Comparison of ENCODE assay signal across 8 cellular contexts in genomic region chr9:90102292-90102901, GRCh38.
DNase-seq lines count a peak whose midpoint lies in the region; ATAC-seq and TF ChIP-seq lines count a peak whose summit lies in the region.

No MANE protein-coding gene starts in this region.

- H3K4me1 ChIP-seq in adipocyte (ENCODE audit: control insufficient read depth, insufficient read depth, low read length) (peaks cover 6% of the 10 kb centered on the region), heart right ventricle (peaks cover 2 to 32% (median 15%) of the 10 kb centered on the region in 9 donors)

- no peaks in the 10 kb centered on the region for H3K27me3 ChIP-seq in SU-DHL-6 (ENCODE audit: low read length)
- peaks cover 10% of the 10 kb centered on the region for H3K27me3 ChIP-seq in adipocyte (replicated peaks; ENCODE audit: control insufficient read depth, insufficient read depth, low read length)
- no peaks in the 10 kb centered on the region for H3K27me3 ChIP-seq in heart right ventricle

- H2AFZ ChIP-seq in SU-DHL-6 (ENCODE audit: low read depth, low read length, severe bottlenecking), result no peak overlapping the region

- DNase-seq in NCI-H1105 (lab: John Stamatoyannopoulos, UW) (peak; percentile 85), adipocyte (ENCODE audit: low read depth) (peak; percentile 64), heart right ventricle (peak; percentile 68 to 82), putamen (ENCODE audit: low spot score) (peak; percentile 60)

- H3K9ac ChIP-seq in SU-DHL-6 (ENCODE audit: low read length), result no peak overlapping the region
- no peak overlapping the region for H3K9ac ChIP-seq in adipocyte (ENCODE audit: low read length)

- intact Hi-C loops in heart right ventricle (cut with DNase I), result loop anchor here in 6 of 10 donors (1.0 to 10.0 kb wide), 8 partner anchors 300 to 504 kb away; no protein-coding TSS in a partner anchor

- H3K9me2 ChIP-seq in SU-DHL-6 (replicated peaks; ENCODE audit: insufficient read depth, low read length), result no peaks in the 10 kb centered on the region

- H3K4me2 ChIP-seq in SU-DHL-6 (ENCODE audit: low read depth, low read length, poor library complexity, severe bottlenecking), result no peak overlapping the region

- H3F3A ChIP-seq in SU-DHL-6 (ENCODE audit: insufficient read depth), result no peaks in the 10 kb centered on the region

- 14 to 19% methylated on average over 6 of the region's 6 CpGs for WGBS in heart right ventricle, 2 donors

- H3K36me3 ChIP-seq in SU-DHL-6 (ENCODE audit: low read length) (no peaks in the 10 kb centered on the region), adipocyte (ENCODE audit: control insufficient read depth, insufficient read depth, low read length, severe bottlenecking) (no peaks in the 10 kb centered on the region), heart right ventricle (no peaks in the 10 kb centered on the region)

- H3K27ac ChIP-seq in SU-DHL-6 (ENCODE audit: low read depth, low read length), result no peak overlapping the region
- no peak overlapping the region for H3K27ac ChIP-seq in heart right ventricle

- H4K20me1 ChIP-seq in SU-DHL-6 (ENCODE audit: low read depth, low read length), result no peaks in the 10 kb centered on the region

- TF ChIP-seq CTCF in GM12872 (IDR thresholded peaks at IDR 0.05; ENCODE audit: insufficient read depth, low read depth, low read length), result peak; percentile 69
- TF ChIP-seq CTCF in SU-DHL-6 (IDR thresholded peaks at IDR 0.05; ENCODE audit: insufficient read depth, low read length, poor library complexity, severe bottlenecking), result peak; percentile 45
- peak; percentile 43 to 89 (median 77) for TF ChIP-seq CTCF in heart right ventricle (IDR thresholded peaks at IDR 0.05)

- ATAC-seq in HG02642 (IDR thresholded peaks at IDR 0.05; ENCODE audit: poor library complexity, unreplicated experiment), result peak; percentile 92
- ATAC-seq in heart right ventricle, result peak; percentile 74 to 88 (median 84)
- no peak for ATAC-seq in GM19328 (IDR thresholded peaks at IDR 0.05; ENCODE audit: unreplicated experiment)

- no peaks in the 10 kb centered on the region for H3K9me3 ChIP-seq in SU-DHL-6 (ENCODE audit: insufficient read depth, low read length)
- no peaks in the 10 kb centered on the region for H3K9me3 ChIP-seq in adipocyte (ENCODE audit: control insufficient read depth, low read length)
- no peaks in the 10 kb centered on the region for H3K9me3 ChIP-seq in heart right ventricle

- no peaks in the 10 kb centered on the region for H3K79me2 ChIP-seq in SU-DHL-6 (ENCODE audit: insufficient read depth, low read length)

- H3K4me3 ChIP-seq in SU-DHL-6 (ENCODE audit: insufficient read depth, low read length, poor library complexity, severe bottlenecking), result no peak overlapping the region
- H3K4me3 ChIP-seq in adipocyte (ENCODE audit: low read length), result no peak overlapping the region
- no peak overlapping the region for H3K4me3 ChIP-seq in heart right ventricle
